In the genomic region with DNA sequence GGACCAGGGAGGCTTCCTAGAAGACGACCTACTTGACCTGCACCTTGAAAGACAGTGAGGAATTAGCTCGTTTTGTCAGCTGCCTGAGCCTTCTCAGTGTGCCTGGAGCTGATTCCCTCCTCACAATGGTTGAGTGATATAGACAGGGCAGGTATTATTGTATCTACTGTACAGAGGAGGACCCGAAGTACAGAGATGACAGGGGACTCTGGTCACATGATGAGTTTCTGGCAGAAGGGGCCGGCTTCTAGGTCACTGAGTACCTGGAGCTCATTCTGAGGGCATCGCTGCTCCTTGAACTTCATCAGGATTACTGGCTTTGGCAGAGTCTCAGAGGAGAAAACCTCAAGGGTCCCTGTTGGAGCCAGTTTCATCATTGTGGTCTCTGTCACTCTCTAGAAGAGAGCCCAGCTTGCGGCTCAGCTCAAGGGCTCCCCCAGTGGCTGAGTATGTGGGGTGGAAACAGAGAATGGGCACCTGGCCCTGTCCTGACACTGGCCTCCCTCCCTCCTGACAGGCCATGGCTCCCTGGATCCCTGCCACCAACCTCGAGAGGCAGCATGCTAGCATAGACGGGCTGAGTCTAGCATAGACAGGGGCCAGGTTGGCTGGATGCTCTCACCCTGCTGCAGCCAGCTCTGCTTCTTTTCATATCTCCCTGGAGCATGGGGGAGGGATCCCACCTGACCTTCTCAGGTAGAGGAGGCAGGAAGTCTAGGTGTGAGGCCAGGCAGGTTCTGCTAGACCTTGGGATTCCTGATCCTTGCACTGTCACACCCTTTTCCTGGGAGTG, we compare ENCODE assay signal across 8 cellular contexts. TPM values are rescaled to one million over a fixed set of nuclear protein-coding genes. Genes with fewer than 3 reads are reported as not detected.
DNase-seq lines count a peak whose midpoint lies in the region; ATAC-seq and TF ChIP-seq lines count a peak whose summit lies in the region.

No MANE protein-coding gene starts in this region.

- H3K4me3 ChIP-seq in BJ (ENCODE audit: low read depth, low read length) (no peak overlapping the region), psoas muscle (no peak overlapping the region)

- intact Hi-C loops in Right ventricle myocardium superior (cut with DNase I), result no loop called here
- intact Hi-C loops in psoas muscle (cut with DNase I), result loop anchor here (2.0 to 5.0 kb wide), 4 partner anchors 27 to 49 kb away; partner anchors contain the start of gene NFIX (in 1 of the 2)

- peak overlapping the region; percentile 99 for H3K27ac ChIP-seq in psoas muscle

- H3K9me3 ChIP-seq in psoas muscle, result no peaks in the 10 kb centered on the region

- CTCF ChIA-PET in BJ (lab: Yijun Ruan, JAX), result interaction anchor here (0.6 to 14.7 kb wide), 20 partner anchors 9 to 70 kb away, joined by 3 to 358 read pairs (median 5); no protein-coding TSS in a partner anchor

- POLR2A ChIA-PET in BJ (lab: Charles Lee), result interaction anchor here (1.0 kb wide), 1 partner anchor 10 kb away, joined by 5 read pairs; no protein-coding TSS in a partner anchor

- H3K27me3 ChIP-seq in BJ (ENCODE audit: control insufficient read depth, insufficient read depth, low read length), result no peaks in the 10 kb centered on the region
- H3K27me3 ChIP-seq in psoas muscle (ENCODE audit: insufficient read depth in 3 of 3, low read length in 2 of 3), result no peaks in the 10 kb centered on the region

- DNase-seq in BJ (ENCODE audit: low read depth), result no peak
- DNase-seq in H4 (ENCODE audit: low spot score), result peak; percentile 72
- peak; percentile 19 for DNase-seq in NOMO-1 treated with dmso at 0.1 percent for 144 hours (lab: John Stamatoyannopoulos, UW; ENCODE audit: unreplicated experiment)
- DNase-seq in activated naive CD4-positive, alpha-beta T cell treated with anti-CD3 and anti-CD28 coated beads, Interleukin-2, amount 50 U/mL, for 16 hours, result peak; percentile 44
- peak; percentile 90 for DNase-seq in Right ventricle myocardium superior
- peak; percentile 85 to 94 for DNase-seq in psoas muscle
- no peak for DNase-seq in NCI-H2227 treated with DMSO at 0.1 percent for 48 hours (lab: John Stamatoyannopoulos, UW)
- no peak for DNase-seq in OCI-M2 (lab: John Stamatoyannopoulos, UW; ENCODE audit: unreplicated experiment)

- ATAC-seq in Right ventricle myocardium superior (ENCODE audit: poor library complexity), result peak; percentile 63
- ATAC-seq in psoas muscle, result peak; percentile 61 to 66 (median 64)

- TF ChIP-seq CTCF in BJ (IDR thresholded peaks at IDR 0.05; ENCODE audit: insufficient read depth, low read depth, low read length) (peak; percentile 84), psoas muscle (IDR thresholded peaks at IDR 0.05) (peak; percentile 86)

- peaks cover 98% of the 10 kb centered on the region for H3K4me1 ChIP-seq in psoas muscle

- 22 to 41% (median 27%) methylated on average over 8 of the region's 8 CpGs for whole genome bisulfite sequencing in psoas muscle, 3 donors

- H3K36me3 ChIP-seq in BJ (ENCODE audit: control insufficient read depth, insufficient read depth, low read length) (peaks cover 7% of the 10 kb centered on the region), psoas muscle (ENCODE audit: insufficient read depth in 1 of 2, low read depth in 1 of 2) (peaks cover 0 to 3% of the 10 kb centered on the region in 2 donors)

RNA-seq across cellular contexts. Expression of gene NFIX, which starts 38.7 kb away (rescaled TPM):
- polyA plus RNA-seq in BJ (2011; rRNA removed) (12.8 and 29.4 TPM in 2 replicates), psoas muscle (100 to 1,000 TPM in 1 of 3 donors, 10 to 100 TPM in 2; 22.2 to 158 (median 43.8) TPM)
- 20.1 and 44.5 TPM in 2 replicates for polyA minus RNA-seq in BJ (2011; rRNA and poly(A)+ RNA removed)
- 9.6 and 13.8 TPM in 2 replicates for total RNA-seq in H4 (2014; rRNA removed; shearing (Covaris generic))
- total RNA-seq in Right ventricle myocardium superior (160 TPM), psoas muscle (100 to 1,000 TPM; 220 to 347 (median 268) TPM)

Comparison
In these comparisons a context has a peak if more than half of its experiments do, and no peak if none do; other contexts are left out.
1. DNase-seq: peak in H4 (single experiment), NOMO-1 treated with dmso at 0.1 percent for 144 hours (single experiment), activated naive CD4-positive, alpha-beta T cell treated with anti-CD3 and anti-CD28 coated beads, Interleukin-2, amount 50 U/mL, for 16 hours (single experiment), Right ventricle myocardium superior (single experiment) and psoas muscle (2 of 2); none in BJ (single experiment), NCI-H2227 treated with DMSO at 0.1 percent for 48 hours (single experiment) and OCI-M2 (single experiment).
2. RNA of gene NFIX, which starts 38.7 kb away (total RNA-seq): 220 to 347 TPM in psoas muscle and 160 TPM in Right ventricle myocardium superior (single experiment); 9.6 to 13.8 TPM in H4; every median in the first group is over 10 times any median in the second.